In genomic region chr9:127776919-127777280, GRCh38 we compare ENCODE assay signal across 11 cellular contexts. TPM values are rescaled to one million over a fixed set of nuclear protein-coding genes. Genes with fewer than 3 reads are reported as not detected.
DNase-seq lines count a peak whose midpoint lies in the region; ATAC-seq lines count a peak whose summit lies in the region.
"Had no signal": no experiment of that assay in that cellular context is flagged by ENCODE, and none has a peak within 500 bp of the region (broad histone marks: within the 10 kb centered on the region; RNA-seq: fewer than 3 reads in every experiment).

No MANE protein-coding gene starts in this region.

- H3K4me1 Mint-ChIP-seq in activated naive CD4-positive, alpha-beta T cell treated with anti-CD3 and anti-CD28 coated beads for 36 hours (ENCODE audit: low read depth): peaks cover 49% of the 10 kb centered on the region
- peaks cover 34% of the 10 kb centered on the region for H3K4me1 Mint-ChIP-seq in T-helper 2 cell treated with Interferon-gamma antibody and Interleukin-4, amounts not matched to agents 5 μg/mL and 100 μg/mL, for 36 hours (ENCODE audit: low read depth)

- CTCF ChIA-PET in activated naive CD4-positive, alpha-beta T cell treated with anti-CD3 and anti-CD28 coated beads for 36 hours (lab: Charles Lee): interaction anchor here (0.9 to 2.8 kb wide), 3 partner anchors 8 to 21 kb away, joined by 3 to 15 read pairs (median 4); partner anchors contain the start of gene CDK9

- peak overlapping the region; percentile 96 for H3K27ac Mint-ChIP-seq in activated naive CD4-positive, alpha-beta T cell treated with anti-CD3 and anti-CD28 coated beads for 36 hours
- H3K27ac Mint-ChIP-seq in T-helper 2 cell treated with Interferon-gamma antibody and Interleukin-4, amounts not matched to agents 5 μg/mL and 100 μg/mL, for 36 hours: peak overlapping the region; percentile 97

- H3K36me3 ChIP-seq in iPS-20b (ENCODE audit: insufficient read depth, low read depth, low read length): no peaks in the 10 kb centered on the region
- no peaks in the 10 kb centered on the region for H3K36me3 ChIP-seq in subcutaneous abdominal adipose tissue (ENCODE audit: control insufficient read depth in 5 of 5, insufficient read depth in 5 of 5, low read length in 5 of 5)

- no peak for ATAC-seq in GM21786 (IDR thresholded peaks at IDR 0.05; ENCODE audit: unreplicated experiment)

- H3K27me3 Mint-ChIP-seq in activated naive CD4-positive, alpha-beta T cell treated with anti-CD3 and anti-CD28 coated beads for 36 hours (ENCODE audit: low read depth): no peaks in the 10 kb centered on the region
- H3K27me3 Mint-ChIP-seq in T-helper 2 cell treated with Interferon-gamma antibody and Interleukin-4, amounts not matched to agents 5 μg/mL and 100 μg/mL, for 36 hours (ENCODE audit: low read depth): no peaks in the 10 kb centered on the region

- H3K27me3 ChIP-seq in iPS-20b (ENCODE audit: insufficient read depth, low read length) (no peaks in the 10 kb centered on the region), subcutaneous abdominal adipose tissue (ENCODE audit: control insufficient read depth in 5 of 5, insufficient read depth in 4 of 5, low read length in 5 of 5) (no peaks in the 10 kb centered on the region)
- H3K27me3 ChIP-seq: testis had no signal

- H3K36me3 Mint-ChIP-seq in activated naive CD4-positive, alpha-beta T cell treated with anti-CD3 and anti-CD28 coated beads for 36 hours (ENCODE audit: low read depth): peaks cover 20% of the 10 kb centered on the region
- peaks cover 37% of the 10 kb centered on the region for H3K36me3 Mint-ChIP-seq in T-helper 2 cell treated with Interferon-gamma antibody and Interleukin-4, amounts not matched to agents 5 μg/mL and 100 μg/mL, for 36 hours (ENCODE audit: low read depth)

- H3K9me3 ChIP-seq in iPS-20b (ENCODE audit: insufficient read depth, low read depth, low read length) (no peaks in the 10 kb centered on the region), subcutaneous abdominal adipose tissue (ENCODE audit: control insufficient read depth in 5 of 5, low read length in 5 of 5) (no peaks in the 10 kb centered on the region)
- H3K9me3 ChIP-seq: testis had no signal

- no peaks in the 10 kb centered on the region for H3K9me3 Mint-ChIP-seq in activated naive CD4-positive, alpha-beta T cell treated with anti-CD3 and anti-CD28 coated beads for 36 hours
- no peaks in the 10 kb centered on the region for H3K9me3 Mint-ChIP-seq in T-helper 2 cell treated with Interferon-gamma antibody and Interleukin-4, amounts not matched to agents 5 μg/mL and 100 μg/mL, for 36 hours

- H3K9ac ChIP-seq in iPS-20b (ENCODE audit: low read depth, low read length) (peak overlapping the region; percentile 45; the same call in 1 of the 2 replicates), subcutaneous abdominal adipose tissue (ENCODE audit: low read length in 5 of 5) (peak overlapping the region in 2 of 5 donors; percentile 10 to 38)

- H3K4me3 ChIP-seq in iPS-20b (ENCODE audit: low read length) (no peak overlapping the region), subcutaneous abdominal adipose tissue (ENCODE audit: low read depth in 1 of 5, low read length in 5 of 5) (peak overlapping the region in 4 of 5 donors; percentile 47 to 58 (median 52))
- H3K4me3 ChIP-seq: testis had no signal

- peak overlapping the region; percentile 96 for H3K4me3 Mint-ChIP-seq in activated naive CD4-positive, alpha-beta T cell treated with anti-CD3 and anti-CD28 coated beads for 36 hours
- peak overlapping the region; percentile 98 for H3K4me3 Mint-ChIP-seq in T-helper 2 cell treated with Interferon-gamma antibody and Interleukin-4, amounts not matched to agents 5 μg/mL and 100 μg/mL, for 36 hours

- H3K27ac ChIP-seq in iPS-20b (ENCODE audit: low read length): no peak overlapping the region
- H3K27ac ChIP-seq in subcutaneous abdominal adipose tissue (ENCODE audit: low read depth, low read length): no peak overlapping the region
- H3K27ac ChIP-seq: testis had no signal

- H3K4me1 ChIP-seq in iPS-20b (ENCODE audit: insufficient read depth, low read length): peaks cover 7% of the 10 kb centered on the region; the same call in 1 of the 2 replicates
- peaks cover 10 to 39% (median 33%) of the 10 kb centered on the region in 5 donors for H3K4me1 ChIP-seq in subcutaneous abdominal adipose tissue (ENCODE audit: control insufficient read depth in 5 of 5, insufficient read depth in 5 of 5, low read length in 5 of 5)

- intact Hi-C loops in activated naive CD4-positive, alpha-beta T cell treated with anti-CD3 and anti-CD28 coated beads for 36 hours (cut with micrococcal nuclease): loop anchor here (1.0 to 10.0 kb wide), 3 partner anchors 8 to 532 kb away; partner anchors contain the start of gene ZNF79

- DNase-seq in activated naive CD4-positive, alpha-beta T cell treated with anti-CD3 and anti-CD28 coated beads for 36 hours: peak; percentile 55
- no peak for DNase-seq in activated naive CD4-positive, alpha-beta T cell treated with anti-CD3 and anti-CD28 coated beads, Interleukin-2, amount 50 U/mL, for 16 hours
- no peak for DNase-seq in T-helper 2 cell treated with Interferon-gamma antibody and Interleukin-4, amounts not matched to agents 5 μg/mL and 100 μg/mL, for 36 hours (ENCODE audit: low spot score)
- no peak for DNase-seq in NCI-H2227 (lab: John Stamatoyannopoulos, UW; ENCODE audit: unreplicated experiment)
- DNase-seq in CD1c-positive myeloid dendritic cell (ENCODE audit: extremely low spot score): no peak
- DNase-seq: NCI-H1048, NCI-H774, testis had no signal

RNA-seq across cellular contexts. Expression of gene SH2D3C, which starts 1.6 kb away (rescaled TPM):
- total RNA-seq in activated naive CD4-positive, alpha-beta T cell treated with anti-CD3 and anti-CD28 coated beads for 36 hours: 10 to 100 TPM; 27.2 to 27.3 TPM

RNA-seq across cellular contexts. Expression of gene CDK9, which starts 8.9 kb away (rescaled TPM):
- 10 to 100 TPM; 64.6 to 73.6 TPM for total RNA-seq in activated naive CD4-positive, alpha-beta T cell treated with anti-CD3 and anti-CD28 coated beads for 36 hours

RNA-seq across cellular contexts. Expression of gene FPGS, which starts 25.8 kb away (rescaled TPM):
- total RNA-seq in activated naive CD4-positive, alpha-beta T cell treated with anti-CD3 and anti-CD28 coated beads for 36 hours: 10 to 100 TPM; 67.8 to 73.0 TPM

RNA-seq across cellular contexts. Expression of gene TOR2A, which starts 41.8 kb away (rescaled TPM):
- total RNA-seq in activated naive CD4-positive, alpha-beta T cell treated with anti-CD3 and anti-CD28 coated beads for 36 hours: 10 to 100 TPM; 11.8 to 12.7 TPM
